Comparison of ENCODE assay signal across 16 cellular contexts in genomic region chr10:132965411-132966057, GRCh38. TPM values are rescaled to one million over a fixed set of nuclear protein-coding genes. Genes with fewer than 3 reads are reported as not detected.
A peak's percentile ranks its signal among the peaks of the same experiment; 100 is the strongest.
DNase-seq lines count a peak whose midpoint lies in the region; ATAC-seq and TF ChIP-seq lines count a peak whose summit lies in the region.
"Had no signal": no experiment of that assay in that cellular context is flagged by ENCODE, and none has a peak within 500 bp of the region (broad histone marks: within the 10 kb centered on the region; RNA-seq: fewer than 3 reads in every experiment).

No MANE protein-coding gene starts in this region.

- H3K4me3 ChIP-seq in LNCaP clone FGC (ENCODE audit: low read depth, low read length) (peak overlapping the region; percentile 87), epithelial cell of proximal tubule (ENCODE audit: low read depth, low read length) (peak overlapping the region; percentile 57)
- H3K4me3 ChIP-seq: GM23338 had no signal

- DNase-seq in Daoy (ENCODE audit: low read depth) (peak; percentile 41), LNCaP clone FGC (ENCODE audit: low read depth) (peak; percentile 76), epithelial cell of proximal tubule (ENCODE audit: low read depth) (no peak), posterior vena cava (ENCODE audit: low spot score) (peak; percentile 18), MV-4-11 (lab: John Stamatoyannopoulos, UW) (no peak), globus pallidus (ENCODE audit: low spot score) (no peak)
- DNase-seq: activated CD4-positive, alpha-beta T cell treated with anti-CD3 and anti-CD28 coated beads, Interleukin-2, amount 10 ng/mL, durations not matched to agents 7 days and 5 days; activated gamma-delta T cell; anterior cingulate cortex; cerebellar nuclear complex; effector CD8-positive, alpha-beta T cell; islet precursor cell; NCI-H82; T-helper 1 cell had no signal

- no peak for ATAC-seq in HG03159 (IDR thresholded peaks at IDR 0.05; ENCODE audit: unreplicated experiment)
- ATAC-seq: GM23338 had no signal

- intact Hi-C loops in posterior vena cava (cut with DNase I), result no loop called here

- TF ChIP-seq CTCF in LNCaP clone FGC (IDR thresholded peaks at IDR 0.05; ENCODE audit: control insufficient read depth, extremely low read depth, insufficient read depth), result no peak
- TF ChIP-seq CTCF in epithelial cell of proximal tubule (conservative IDR thresholded peaks at IDR 0.05; ENCODE audit: low read depth, low read length), result no peak

RNA-seq across cellular contexts. Expression of gene CFAP46, which starts 23.2 kb away (rescaled TPM):
- total RNA-seq in Daoy (2014; rRNA removed; shearing (Covaris generic)), result 3.9 and 4.4 TPM in 2 replicates
- total RNA-seq in epithelial cell of proximal tubule (1.1 and 2.2 TPM in 2 replicates), posterior vena cava (under 1 TPM; 0.14 to 0.81 TPM)
- total RNA-seq: activated CD4-positive, alpha-beta T cell treated with anti-CD3 and anti-CD28 coated beads, Interleukin-2, amount 10 ng/mL, durations not matched to agents 7 days and 5 days had no signal

Comparison
In these comparisons a context has a peak if more than half of its experiments do, and no peak if none do; other contexts are left out.
1. DNase-seq: peak in Daoy (single experiment), LNCaP clone FGC (single experiment) and posterior vena cava (single experiment); none in epithelial cell of proximal tubule (single experiment), MV-4-11 (single experiment) and globus pallidus (single experiment).